Comparison of ENCODE assay signal across 30 cellular contexts in the genomic region with DNA sequence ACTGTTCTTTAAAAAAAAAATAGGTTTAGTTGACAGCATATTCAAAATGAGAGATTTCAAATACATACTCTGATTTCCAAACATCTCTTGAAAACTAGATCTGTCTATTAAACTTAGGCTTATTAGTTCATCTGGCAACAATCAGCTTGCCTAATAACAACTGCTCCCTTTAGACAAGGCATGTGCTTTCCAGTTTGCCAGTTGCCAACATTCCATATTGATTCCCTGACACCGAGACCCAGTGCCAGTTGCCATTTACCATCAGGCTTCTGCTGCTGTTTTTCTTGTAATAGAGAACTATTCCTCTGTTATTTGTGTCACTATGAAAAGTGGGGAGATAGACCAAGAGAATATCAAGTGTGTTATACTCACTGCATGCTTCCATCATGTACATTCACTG.
"Had no signal": no experiment of that assay in that cellular context is flagged by ENCODE, and none has a peak within 500 bp of the region (broad histone marks: within the 10 kb centered on the region; RNA-seq: fewer than 3 reads in every experiment).

No MANE protein-coding gene starts in this region.

- H3K4me3 ChIP-seq: adrenal gland, breast epithelium, cardiac muscle cell, colonic mucosa, esophagus squamous epithelium, gastrocnemius medialis, heart left ventricle had no signal

- H3K9me3 ChIP-seq: adrenal gland, colonic mucosa, gastrocnemius medialis had no signal

- H3K4me1 ChIP-seq: adrenal gland, breast epithelium, colonic mucosa, esophagus squamous epithelium, foreskin keratinocyte, gastrocnemius medialis, heart left ventricle had no signal

- H3K36me3 ChIP-seq: adrenal gland, breast epithelium, cardiac muscle cell, colonic mucosa, esophagus squamous epithelium, gastrocnemius medialis, heart left ventricle had no signal

- DNase-seq: activated CD4-positive, alpha-beta memory T cell treated with anti-CD3 and anti-CD28 coated beads for 36 hours; activated CD4-positive, alpha-beta T cell treated with anti-CD3 and anti-CD28 coated beads for 36 hours; activated CD4-positive, alpha-beta T cell treated with anti-CD3 and anti-CD28 coated beads, Interleukin-2, amount 10 ng/mL, durations not matched to agents 24 days and 14 days; activated CD4-positive, CD25-positive, alpha-beta regulatory T cell; activated CD4-positive, CD25-positive, alpha-beta regulatory T cell treated with anti-CD3 and anti-CD28 coated beads, Interleukin-2, amount 50 U/mL, for 72 hours; activated CD8-positive, alpha-beta memory T cell treated with anti-CD3 and anti-CD28 coated beads, Interleukin-2, amount 10 ng/mL, durations not matched to agents 7 days and 5 days; activated CD8-positive, alpha-beta memory T cell treated with anti-CD3 and anti-CD28 coated beads, Interleukin-2, amount 50 U/mL, for 4 hours; activated CD8-positive, alpha-beta T cell treated with anti-CD3 and anti-CD28 coated beads, Interleukin-2, amount 10 ng/mL, durations not matched to agents 7 days and 5 days; activated effector memory CD4-positive, alpha-beta T cell treated with anti-CD3 and anti-CD28 coated beads, Interleukin-2, amount 50 U/mL, for 16 hours; activated naive CD4-positive, alpha-beta T cell treated with anti-CD3 and anti-CD28 coated beads for 36 hours; activated naive CD8-positive, alpha-beta T cell treated with anti-CD3 and anti-CD28 coated beads for 36 hours; activated naive CD8-positive, alpha-beta T cell treated with anti-CD3 and anti-CD28 coated beads, Interleukin-2, amount 50 U/mL, for 24 hours; activated T-cell treated with anti-CD3 and anti-CD28 coated beads, Interleukin-2, amount 50 U/mL, for 1 hour; activated T-cell treated with anti-CD3 and anti-CD28 coated beads, Interleukin-2, amount 50 U/mL, for 48 hours; adrenal gland; amygdala; aorta; central memory CD4-positive, alpha-beta T cell; cerebellar nuclear complex; colonic mucosa; effector CD8-positive, alpha-beta T cell; esophagus squamous epithelium; foreskin keratinocyte; gastrocnemius medialis; glutamatergic neuron; heart left ventricle; T-helper 2 cell had no signal

- H3K27ac ChIP-seq: adrenal gland, breast epithelium, cardiac muscle cell, colonic mucosa, epithelial cell of prostate, esophagus squamous epithelium, foreskin keratinocyte, gastrocnemius medialis, heart left ventricle had no signal

- H3K27me3 ChIP-seq: adrenal gland, breast epithelium, cardiac muscle cell, colonic mucosa, esophagus squamous epithelium, gastrocnemius medialis, heart left ventricle had no signal
